Comparison of ENCODE assay signal across 8 cellular contexts in the genomic region with DNA sequence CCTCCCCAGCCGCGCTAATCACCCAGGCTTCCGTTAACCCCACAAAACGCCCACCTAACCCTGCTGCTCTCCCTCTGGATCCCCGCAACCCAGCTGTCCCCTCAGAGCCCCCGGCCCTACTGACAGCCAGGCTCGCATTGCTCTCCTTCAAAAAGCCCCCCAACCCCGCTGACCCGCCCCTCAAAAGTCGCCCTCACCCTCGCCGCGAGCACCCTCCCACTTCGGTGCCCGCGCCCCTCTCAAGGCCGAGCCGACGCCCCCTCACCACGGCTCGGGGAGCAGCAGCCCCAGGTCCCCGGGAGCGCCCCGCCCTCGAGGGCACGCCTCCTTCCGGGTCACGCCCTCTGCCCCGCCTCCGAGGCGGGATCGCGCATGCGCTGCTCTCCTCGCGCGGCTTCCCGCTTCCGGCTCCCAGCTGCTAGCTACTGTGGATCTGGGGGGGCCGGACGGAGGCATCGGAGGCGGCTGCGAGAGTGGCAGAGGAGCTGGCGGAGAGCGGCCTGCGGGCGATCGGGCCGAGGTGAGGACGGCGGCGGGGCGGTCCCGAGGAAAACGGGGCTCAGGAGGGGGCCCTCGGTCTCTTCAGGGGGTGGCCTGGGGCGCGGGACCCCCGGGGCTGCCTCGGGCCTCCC. TPM values are rescaled to one million over a fixed set of nuclear protein-coding genes. Genes with fewer than 3 reads are reported as not detected.
DNase-seq lines count a peak whose midpoint lies in the region; ATAC-seq and TF ChIP-seq lines count a peak whose summit lies in the region.

No MANE protein-coding gene starts in this region.

- TF ChIP-seq POLR2A in heart left ventricle (IDR thresholded peaks at IDR 0.05) (peak in 1 of 2 donors; percentile 77), tibial nerve (IDR thresholded peaks at IDR 0.05) (peak; percentile 37 to 62)

- H3K36me3 Mint-ChIP-seq in T-cell, result peaks cover 19% of the 10 kb centered on the region

- peak overlapping the region; percentile 59 to 74 for H3K27ac Mint-ChIP-seq in T-cell

- peak; percentile 94 for DNase-seq in GM06990 (ENCODE audit: extremely low read depth, insufficient read length)
- peak; percentile 74 to 94 (median 90) for DNase-seq in NCI-H1417 (lab: John Stamatoyannopoulos, UW)
- DNase-seq in T-cell, result peak; percentile 71 to 94 (median 83)
- peak; percentile 80 for DNase-seq in amniotic epithelial cell (ENCODE audit: low read depth)
- DNase-seq in heart left ventricle, result peak; percentile 89 to 96 (median 89)
- DNase-seq in pons (ENCODE audit: low spot score), result peak; percentile 88
- DNase-seq in tibial nerve (ENCODE audit: low spot score in 2 of 2), result peak; percentile 71 to 75

- intact Hi-C loops in heart left ventricle (cut with DNase I), result loop anchor here in 7 of 10 donors (1.0 to 10.0 kb wide), 3 partner anchors 130 to 140 kb away; partner anchors contain the start of genes PNPLA6 (in 5 of the 7) and MCOLN1 (in 1 of the 7)

- H3K4me3 ChIP-seq in GM06990 (replicated peaks; ENCODE audit: low read depth, low read length) (peak overlapping the region; percentile 98), heart left ventricle (peak overlapping the region; percentile 68 to 100 (median 97)), tibial nerve (peak overlapping the region; percentile 77 to 98 (median 96))

- H3K27ac ChIP-seq in heart left ventricle (peak overlapping the region in 11 of 12 donors; percentile 24 to 87 (median 81)), tibial nerve (peak overlapping the region; percentile 5 to 87 (median 75))

- H3K27me3 ChIP-seq in GM06990 (replicated peaks; ENCODE audit: control insufficient read depth, insufficient read depth, low read length) (no peaks in the 10 kb centered on the region), heart left ventricle (no peaks in the 10 kb centered on the region), tibial nerve (no peaks in the 10 kb centered on the region)

- peak overlapping the region; percentile 78 to 86 (median 80) for H3K4me3 Mint-ChIP-seq in T-cell

- H3K27me3 Mint-ChIP-seq in T-cell, result no peaks in the 10 kb centered on the region

- no peaks in the 10 kb centered on the region for H3K9me3 Mint-ChIP-seq in T-cell

- no peaks in the 10 kb centered on the region for H3K9me3 ChIP-seq in heart left ventricle
- no peaks in the 10 kb centered on the region for H3K9me3 ChIP-seq in tibial nerve

- TF ChIP-seq EP300 in tibial nerve (IDR thresholded peaks at IDR 0.05), result peak; percentile 84 to 85

- TF ChIP-seq CTCF in GM06990 (IDR thresholded peaks at IDR 0.05; ENCODE audit: insufficient read depth, low read length, poor library complexity, severe bottlenecking) (no peak), heart left ventricle (IDR thresholded peaks at IDR 0.05) (peak in 2 of 12 donors; percentile 13 to 17), tibial nerve (IDR thresholded peaks at IDR 0.05) (peak in 1 of 5 experiments; percentile 30)

- ATAC-seq in HG02623 (IDR thresholded peaks at IDR 0.05; ENCODE audit: unreplicated experiment), result peak; percentile 71
- ATAC-seq in T-cell (replicated peaks in 1 of 4), result peak; percentile 84 to 91 (median 88)
- ATAC-seq in heart left ventricle, result peak; percentile 96 to 100 (median 99)

- CTCF ChIA-PET in T-cell (lab: Charles Lee), result interaction anchor here (0.7 to 1.0 kb wide), 3 partner anchors 41 to 173 kb away, joined by 3 to 5 read pairs (median 4); no protein-coding TSS in a partner anchor

- WGBS in heart left ventricle, 4 donors, result 1 to 2% (median 1%) methylated on average over 21 to 61 of the region's 61 CpGs
- WGBS in tibial nerve, 2 donors, result 0% methylated on average over 30 to 50 of the region's 61 CpGs

- H3K36me3 ChIP-seq in GM06990 (ENCODE audit: control insufficient read depth, insufficient read depth, low read length) (no peaks in the 10 kb centered on the region), heart left ventricle (peaks cover 0 to 2% (median 0%) of the 10 kb centered on the region in 9 donors), tibial nerve (peaks cover 0 to 5% (median 0%) of the 10 kb centered on the region in 3 donors)

- H3K4me1 ChIP-seq in heart left ventricle, result peaks cover 0 to 34% (median 15%) of the 10 kb centered on the region in 12 donors
- H3K4me1 ChIP-seq in tibial nerve, result peaks cover 0 to 37% (median 14%) of the 10 kb centered on the region in 4 donors

- POLR2A ChIA-PET in T-cell (lab: Charles Lee), result interaction anchor here in 1 of 2 donors (0.6 kb wide), 1 partner anchor 11 kb away, joined by 3 read pairs; no protein-coding TSS in a partner anchor

- peaks cover 35 to 58% (median 56%) of the 10 kb centered on the region in 3 donors for H3K4me1 Mint-ChIP-seq in T-cell

RNA-seq across cellular contexts. Expression of gene ARHGEF18, which starts 46.1 kb away (rescaled TPM):
- total RNA-seq in T-cell, result 100 to 1,000 TPM; 111 to 145 (median 126) TPM
- total RNA-seq in heart left ventricle, result 10 to 100 TPM in 3 of 9 donors, 1 to 10 TPM in 6; 6.5 to 15.1 (median 9.1) TPM
- polyA plus RNA-seq in heart left ventricle, result 10 to 100 TPM in 1 of 2 donors, 1 to 10 TPM in 1; 4.1 to 13.3 TPM
- 10 to 100 TPM; 19.9 to 58.5 (median 31.9) TPM for total RNA-seq in tibial nerve

Comparison
In these comparisons a context has a peak if more than half of its experiments do, and no peak if none do; other contexts are left out.
1. Peak in every context shown above with its lines: DNase-seq, ATAC-seq, H3K4me3 ChIP-seq and H3K27ac ChIP-seq.